In genomic region chr6:24949020-24949569, GRCh38 we compare ENCODE assay signal across 10 cellular contexts. TPM values are rescaled to one million over a fixed set of nuclear protein-coding genes. Genes with fewer than 3 reads are reported as not detected.
DNase-seq lines count a peak whose midpoint lies in the region; ATAC-seq and TF ChIP-seq lines count a peak whose summit lies in the region.
"Had no signal": no experiment of that assay in that cellular context is flagged by ENCODE, and none has a peak within 500 bp of the region (broad histone marks: within the 10 kb centered on the region; RNA-seq: fewer than 3 reads in every experiment).

No MANE protein-coding gene starts in this region.

- ATAC-seq in HG02970 (IDR thresholded peaks at IDR 0.05; ENCODE audit: low FRiP score, unreplicated experiment): peak; percentile 68

- DNase-seq in activated gamma-delta T cell treated with Interleukin-2 at 50 U/mL for 16 hours (peak; percentile 71), activated gamma-delta T cell (lab: John Stamatoyannopoulos, UW) (no peak), T-helper 1 cell (peak in 4 of 5 donors; percentile 17 to 93 (median 32)), colonic mucosa (no peak), NCI-H526 (lab: John Stamatoyannopoulos, UW) (no peak)
- DNase-seq in stimulated activated CD4-positive, alpha-beta T cell treated with anti-CD3 and anti-CD28 coated beads, Interleukin-2, amount 100 ng/mL, for 24 hours: no peak
- DNase-seq: NK-92 treated with Interleukin-12 subunit alpha and Interleukin-12 subunit beta, amount 100 ng/mL, for 24 hours had no signal

- no peak overlapping the region for H3K9ac ChIP-seq in colonic mucosa (ENCODE audit: low read depth in 2 of 2, low read length in 2 of 2)
- H3K9ac ChIP-seq: parathyroid adenoma had no signal

- intact Hi-C loops in colonic mucosa (cut with DNase I): no loop called here

- 36% methylated on average over 8 of the region's 8 CpGs for WGBS in thymus

- no peaks in the 10 kb centered on the region for H3K27me3 ChIP-seq in thymus (ENCODE audit: control insufficient read depth, insufficient read depth)
- no peaks in the 10 kb centered on the region for H3K27me3 ChIP-seq in colonic mucosa

- no peaks in the 10 kb centered on the region for H3K36me3 ChIP-seq in thymus (ENCODE audit: control insufficient read depth, insufficient read depth)
- H3K36me3 ChIP-seq in colonic mucosa: no peaks in the 10 kb centered on the region

- TF ChIP-seq CTCF in colonic mucosa (IDR thresholded peaks at IDR 0.05): no peak

- H3K4me3 ChIP-seq in thymus (ENCODE audit: low read length) (no peak overlapping the region), colonic mucosa (no peak overlapping the region)

- H3K4me1 ChIP-seq in thymus (ENCODE audit: control insufficient read depth, insufficient read depth, low read length): peaks cover 23% of the 10 kb centered on the region
- no peaks in the 10 kb centered on the region for H3K4me1 ChIP-seq in colonic mucosa
- H3K4me1 ChIP-seq: parathyroid adenoma had no signal

- H3K9me3 ChIP-seq in thymus (ENCODE audit: control insufficient read depth) (peaks cover 2% of the 10 kb centered on the region), colonic mucosa (no peaks in the 10 kb centered on the region)

- H3K27ac ChIP-seq in thymus (ENCODE audit: low read depth) (peak overlapping the region; percentile 74), colonic mucosa (no peak overlapping the region)
- H3K27ac ChIP-seq: parathyroid adenoma had no signal

RNA-seq across cellular contexts. Expression of gene RIPOR2, which starts 13.3 kb away (rescaled TPM):
- 27.4 TPM for polyA plus RNA-seq in thymus
- total RNA-seq in colonic mucosa: 1 to 10 TPM; 1.8 to 2.0 TPM

Comparison
In these comparisons a context has a peak if more than half of its experiments do, and no peak if none do; other contexts are left out.
1. DNase-seq: peak in activated gamma-delta T cell treated with Interleukin-2 at 50 U/mL for 16 hours (single experiment) and T-helper 1 cell (4 of 5); none in activated gamma-delta T cell (single experiment), colonic mucosa (single experiment), stimulated activated CD4-positive, alpha-beta T cell treated with anti-CD3 and anti-CD28 coated beads, Interleukin-2, amount 100 ng/mL, for 24 hours (0 of 2) and NCI-H526 (0 of 2).